Comparison of ENCODE assay signal across 25 cellular contexts in the genomic region with DNA sequence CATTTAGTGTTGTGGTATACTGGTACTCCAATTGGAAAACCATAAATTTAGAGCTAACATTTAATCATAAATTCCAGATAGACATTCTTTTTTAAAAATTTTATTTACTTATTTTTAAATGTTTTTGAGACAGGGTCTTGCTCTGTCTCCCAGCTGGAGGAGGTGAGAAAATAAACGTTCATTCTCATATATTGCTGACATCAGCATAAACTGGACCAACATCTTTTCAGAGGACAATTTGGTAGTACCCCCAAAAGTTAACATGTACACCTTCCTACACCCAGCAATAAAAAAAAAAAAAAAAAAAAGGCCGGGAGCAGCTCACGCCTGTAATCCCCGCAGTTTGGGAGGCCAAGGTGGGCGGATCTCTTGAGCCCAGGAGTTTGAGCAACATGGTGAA. TPM values are rescaled to one million over a fixed set of nuclear protein-coding genes. Genes with fewer than 3 reads are reported as not detected.
DNase-seq lines count a peak whose midpoint lies in the region; ATAC-seq, FAIRE-seq and TF ChIP-seq lines count a peak whose summit lies in the region.
"Had no signal": no experiment of that assay in that cellular context is flagged by ENCODE, and none has a peak within 500 bp of the region (broad histone marks: within the 10 kb centered on the region; RNA-seq: fewer than 3 reads in every experiment).

No MANE protein-coding gene starts in this region.

- TF ChIP-seq RAD21 in HepG2 (CRISPR knock-in tag; IDR thresholded peaks at IDR 0.05) (no peak), K562 (CRISPR knock-in tag; conservative IDR thresholded peaks at IDR 0.05 in 1 of 2, IDR thresholded peaks at IDR 0.05 in 1 of 2) (no peak)

- no peak overlapping the region for H3K4me2 ChIP-seq in HepG2 (ENCODE audit: low read depth, low read length)
- H3K4me2 ChIP-seq in K562 (ENCODE audit: insufficient read depth, low read length), result no peak overlapping the region
- H3K4me2 ChIP-seq: BLaER1 had no signal

- 44% methylated on average over 5 of the region's 5 CpGs for WGBS in HepG2 (ENCODE audit: low lambda C conversion rate)
- WGBS in right lobe of liver (ENCODE audit: insufficient coverage, low coverage, low lambda C conversion rate, missing lambda C conversion rate), result 88% methylated on average over 2 of the region's 5 CpGs
- WGBS in K562 (ENCODE audit: insufficient coverage, low coverage, missing lambda C conversion rate), result 12% methylated on average over 5 of the region's 5 CpGs

- no peak overlapping the region for H2AFZ ChIP-seq in HepG2 (ENCODE audit: low read length)
- no peak overlapping the region for H2AFZ ChIP-seq in K562 (ENCODE audit: low read depth, low read length)

- POLR2A ChIA-PET in HepG2 (lab: Yijun Ruan, JAX) (no interaction called here), K562 (lab: Yijun Ruan, JAX) (interaction anchor here (0.7 kb wide), 1 partner anchor 14 kb away, joined by 4 read pairs; no protein-coding TSS in a partner anchor), GM10248 (lab: Yijun Ruan, JAX) (no interaction called here)

- TF ChIP-seq CTCF in HepG2 (CRISPR knock-in tag; IDR thresholded peaks at IDR 0.05) (no peak), right lobe of liver (IDR thresholded peaks at IDR 0.05) (no peak), K562 (IDR thresholded peaks at IDR 0.05 in 2 of 3, conservative IDR thresholded peaks at IDR 0.05 in 1 of 3; ENCODE audit: insufficient read depth in 2 of 3, low read depth in 1 of 3, low read length in 3 of 3) (no peak), GM10248 (IDR thresholded peaks at IDR 0.05; ENCODE audit: control extremely low read depth, extremely low read depth, low read depth, missing control alignments) (no peak)

- H3K9me1 ChIP-seq in K562 (ENCODE audit: control insufficient read depth, insufficient read depth, low read length), result no peaks in the 10 kb centered on the region

- H3K36me3 ChIP-seq in HepG2 (replicated peaks in 1 of 2; ENCODE audit: control insufficient read depth in 1 of 2, insufficient read depth in 2 of 2, low read length in 2 of 2) (no peaks in the 10 kb centered on the region), right lobe of liver (no peaks in the 10 kb centered on the region), K562 (ENCODE audit: control insufficient read depth, insufficient read depth, low read length) (no peaks in the 10 kb centered on the region)
- H3K36me3 ChIP-seq: BE2C, BLaER1 had no signal

- CTCF ChIA-PET in HepG2 (lab: Yijun Ruan, JAX; ENCODE audit: low intra/inter-chr PET ratio, low total read pairs) (no interaction called here), K562 (lab: Yijun Ruan, JAX; ENCODE audit: low intra/inter-chr PET ratio) (interaction anchor here (0.6 kb wide), 1 partner anchor 8 kb away, joined by 3 read pairs; no protein-coding TSS in a partner anchor), GM10248 (lab: Yijun Ruan, JAX) (interaction anchor here (0.9 kb wide), 1 partner anchor 208 kb away, joined by 5 read pairs; no protein-coding TSS in a partner anchor)

- H3K79me2 ChIP-seq in HepG2 (ENCODE audit: insufficient read depth, low read length) (no peaks in the 10 kb centered on the region), K562 (ENCODE audit: control insufficient read depth, insufficient read depth, low read length) (no peaks in the 10 kb centered on the region)

- no peaks in the 10 kb centered on the region for H3K9me3 ChIP-seq in HepG2 (ENCODE audit: low read length)
- H3K9me3 ChIP-seq in right lobe of liver, result no peaks in the 10 kb centered on the region
- no peaks in the 10 kb centered on the region for H3K9me3 ChIP-seq in K562 (replicated peaks; ENCODE audit: control insufficient read depth, insufficient read depth, low read depth, low read length)
- H3K9me3 ChIP-seq: BE2C, BLaER1, Caco-2 had no signal

- H3K27ac ChIP-seq in HepG2 (ENCODE audit: extremely low read length, insufficient read depth, low read length) (no peak overlapping the region), right lobe of liver (no peak overlapping the region), K562 (ENCODE audit: extremely low read depth, low read depth, low read length) (no peak overlapping the region)
- H3K27ac ChIP-seq: 22Rv1, BLaER1 had no signal

- H3K9ac ChIP-seq in HepG2 (ENCODE audit: insufficient read depth, low read depth, low read length), result no peak overlapping the region
- H3K9ac ChIP-seq in K562 (ENCODE audit: insufficient read depth in 1 of 2, low read depth in 2 of 2, low read length in 2 of 2), result no peak overlapping the region
- H3K9ac ChIP-seq: BLaER1 had no signal

- H3K4me1 ChIP-seq in HepG2 (ENCODE audit: insufficient read depth, low read length), result peaks cover 23% of the 10 kb centered on the region
- peaks cover 0 to 12% (median 5%) of the 10 kb centered on the region in 4 donors for H3K4me1 ChIP-seq in right lobe of liver
- no peaks in the 10 kb centered on the region; a peak in 1 of 5 replicates for H3K4me1 ChIP-seq in K562 (replicated peaks in 1 of 2; ENCODE audit: control insufficient read depth in 2 of 2, insufficient read depth in 2 of 2, low read length in 2 of 2)
- H3K4me1 ChIP-seq: BE2C, BLaER1, Caco-2 had no signal

- ATAC-seq in HepG2 (no peak), right lobe of liver (no peak), K562 (no peak)
- ATAC-seq: GM12878 had no signal

- H4K20me1 ChIP-seq in HepG2 (ENCODE audit: insufficient read depth, low read length) (no peaks in the 10 kb centered on the region), K562 (replicated peaks; ENCODE audit: control insufficient read depth, insufficient read depth, low read length) (no peaks in the 10 kb centered on the region)
- H4K20me1 ChIP-seq: BLaER1 had no signal

- in situ Hi-C loops in HepG2 (cut with HindIII; ENCODE audit: extremely low pct_ligation_motif_present, low pct_unique_long_range_greater_than_20kb) (no loop called here), K562 (cut with MboI) (no loop called here)

- H3K27me3 ChIP-seq in HepG2 (ENCODE audit: control insufficient read depth in 1 of 2, insufficient read depth in 2 of 2, low read length in 2 of 2) (no peaks in the 10 kb centered on the region; a peak in 1 of 5 replicates), right lobe of liver (no peaks in the 10 kb centered on the region), K562 (ENCODE audit: control insufficient read depth in 2 of 2, insufficient read depth in 2 of 2, low read length in 2 of 2) (peaks cover 20 to 25% of the 10 kb centered on the region in 2 experiments; a peak in 4 of 5 replicates)
- H3K27me3 ChIP-seq: BLaER1 had no signal

- no peak for TF ChIP-seq EP300 in HepG2 (IDR thresholded peaks at IDR 0.05; ENCODE audit: low read depth in 2 of 2, low read length in 2 of 2)
- no peak for TF ChIP-seq EP300 in HepG2 (CRISPR knock-in tag; IDR thresholded peaks at IDR 0.05; ENCODE audit: borderline replicate concordance)
- no peak for TF ChIP-seq EP300 in K562 (IDR thresholded peaks at IDR 0.05; ENCODE audit: low read length)

- no TSS peak for BruUV-seq in HepG2 (replicated peaks; lab: Mats Ljungman, UMichigan)
- no TSS peak for BruUV-seq in K562 (replicated peaks; lab: Mats Ljungman, UMichigan)

- H3K4me3 ChIP-seq in HepG2 (replicated peaks in 1 of 3; ENCODE audit: insufficient read depth in 1 of 3, low read depth in 2 of 3, low read length in 3 of 3), result no peak overlapping the region
- H3K4me3 ChIP-seq in right lobe of liver, result no peak overlapping the region
- no peak overlapping the region for H3K4me3 ChIP-seq in K562
- H3K4me3 ChIP-seq: BLaER1, GM12878 had no signal

- DNase-seq in HepG2 (ENCODE audit: low spot score), result no peak
- DNase-seq in right lobe of liver, result no peak
- no peak for DNase-seq in K562 (ENCODE audit: extremely low read depth in 1 of 4, low spot score in 3 of 4)
- no peak for DNase-seq in NCI-H2227 (lab: John Stamatoyannopoulos, UW; ENCODE audit: unreplicated experiment)
- DNase-seq in GM10248 (ENCODE audit: extremely low spot score), result no peak
- DNase-seq: ACHN; BE2C; C1 segment of cervical spinal cord; Caco-2; Calu3; CD4-positive, alpha-beta memory T cell; CD4-positive, CD25-positive, alpha-beta regulatory T cell; DMS79 treated with DMSO at 0.1 percent for 48 hours; GF-D8 had no signal

- TF ChIP-seq POLR2A in HepG2 (IDR thresholded peaks at IDR 0.05; ENCODE audit: insufficient read depth in 1 of 2, low read depth in 2 of 2, low read length in 2 of 2) (no peak), right lobe of liver (IDR thresholded peaks at IDR 0.05) (no peak), K562 (conservative IDR thresholded peaks at IDR 0.05) (no peak)

- intact Hi-C loops in HepG2 (cut with micrococcal nuclease; ENCODE audit: unreplicated experiment) (no loop called here), right lobe of liver (cut with DNase I) (no loop called here), K562 (cut with micrococcal nuclease) (no loop called here)

- no peak for FAIRE-seq in HepG2 (lab: Jason Lieb, UNC)
- FAIRE-seq in K562 (lab: Jason Lieb, UNC), result no peak
- FAIRE-seq: D721Med, G401.6, GM12878, GM12892, GM18507 had no signal

RNA-seq across cellular contexts. Expression of gene TAS2R60, which starts 5.2 kb away (rescaled TPM):
- total RNA-seq in HepG2 (2016; rRNA removed; fragmentation: Illumina TruSeq; extraction: Trizol) (not detected in 2 replicates), right lobe of liver (under 1 TPM in 1 of 6 experiments, not detected in 5; 0.35 TPM), K562 (2014; rRNA removed) (not detected in 2 replicates), K562 (2014; rRNA removed; fragmentation: Illumina TruSeq; extraction: Trizol) (not detected in 2 replicates), K562 (2015; rRNA removed; fragmentation: Illumina TruSeq; extraction: Trizol) (not detected in 2 replicates), K562 (2021) (not detected in 2 replicates)
- not detected in 2 replicates for total RNA-seq in HepG2 (2016; cell fraction: cytosol; rRNA removed; fragmentation: Illumina TruSeq; extraction: Trizol; ENCODE audit: low read depth)
- not detected in 2 replicates for total RNA-seq in HepG2 (2016; cell fraction: insoluble cytoplasmic fraction; rRNA removed; fragmentation: Illumina TruSeq; extraction: Trizol)
- not detected in 2 replicates for total RNA-seq in HepG2 (2016; cell fraction: membrane; rRNA removed; fragmentation: Illumina TruSeq; extraction: Trizol)
- not detected in 2 replicates for total RNA-seq in HepG2 (2016; cell fraction: nucleus; rRNA removed; fragmentation: Illumina TruSeq; extraction: Trizol)
- polyA plus RNA-seq in HepG2 (2011; rRNA removed) (not detected in 2 replicates), K562 (2011; rRNA removed) (0.08 TPM in 2 replicates), K562 (2014; fragmentation: Illumina TruSeq; extraction: Trizol) (not detected in 2 replicates), K562 (2014; fragmentation: Nextera tagmentation; extraction: Ambion mirVana) (not detected), K562 (2014; rRNA removed) (0.28 TPM in 1 of 2 replicates, not detected in the other)
- polyA plus RNA-seq in HepG2 (2011; cell fraction: cytosol; rRNA removed), result not detected in 2 replicates
- polyA plus RNA-seq in HepG2 (2011; cell fraction: nucleus; rRNA removed), result not detected in 2 replicates
- polyA plus RNA-seq in HepG2 (2012), result not detected in 2 replicates
- polyA plus RNA-seq in HepG2 (2016; cell fraction: cytosol; fragmentation: Illumina TruSeq; extraction: Trizol; ENCODE audit: low read depth), result not detected in 2 replicates
- polyA plus RNA-seq in HepG2 (2016; cell fraction: insoluble cytoplasmic fraction; fragmentation: Illumina TruSeq; extraction: Trizol; ENCODE audit: low read depth), result not detected in 2 replicates
- polyA plus RNA-seq in HepG2 (2016; cell fraction: membrane; fragmentation: Illumina TruSeq; extraction: Trizol; ENCODE audit: low read depth), result not detected in 2 replicates
- not detected in 2 replicates for polyA plus RNA-seq in HepG2 (2016; cell fraction: nucleus; fragmentation: Illumina TruSeq; extraction: Trizol; ENCODE audit: insufficient read depth, low read depth)
- not detected in 2 replicates for polyA minus RNA-seq in HepG2 (2011; rRNA and poly(A)+ RNA removed; ENCODE audit: low replicate concordance)
- not detected in 2 replicates for polyA minus RNA-seq in HepG2 (2011; cell fraction: cytosol; rRNA and poly(A)+ RNA removed)
- polyA minus RNA-seq in HepG2 (2011; cell fraction: nucleus; rRNA and poly(A)+ RNA removed), result not detected in 2 replicates
- 1.6 and 5.5 TPM in 2 replicates for total RNA-seq in K562 (2011; cell fraction: chromatin; rRNA removed; ENCODE audit: low replicate concordance)
- 1.0 and 1.1 TPM in 2 replicates for total RNA-seq in K562 (2011; cell fraction: nucleolus; rRNA removed)
- total RNA-seq in K562 (2011; cell fraction: nucleoplasm; rRNA removed), result 0.88 and 3.2 TPM in 2 replicates
- polyA plus RNA-seq in K562 (2011; cell fraction: cytosol; rRNA removed), result not detected in 2 replicates
- 0.33 and 0.53 TPM in 2 replicates for polyA plus RNA-seq in K562 (2011; cell fraction: nucleus; rRNA removed)
- polyA plus RNA-seq in K562 (2012), result 0.08 and 0.14 TPM in 2 replicates
- 0.27 and 0.46 TPM in 2 replicates for polyA minus RNA-seq in K562 (2011; rRNA and poly(A)+ RNA removed)
- polyA minus RNA-seq in K562 (2011; cell fraction: cytosol; rRNA and poly(A)+ RNA removed), result not detected in 2 replicates
- polyA minus RNA-seq in K562 (2011; cell fraction: nucleus; rRNA and poly(A)+ RNA removed), result 0.54 and 0.67 TPM in 2 replicates
- total RNA-seq: A172, A673, Caco-2, Calu3, GM12878 had no signal
- polyA plus RNA-seq: AG04450, CD14-positive monocyte, GM12878 had no signal

RNA-seq across cellular contexts. Expression of gene TAS2R41, which starts 29.2 kb away (rescaled TPM):
- total RNA-seq in HepG2 (2016; rRNA removed; fragmentation: Illumina TruSeq; extraction: Trizol) (not detected in 2 replicates), right lobe of liver (not detected), K562 (2014; rRNA removed) (not detected in 2 replicates), K562 (2014; rRNA removed; fragmentation: Illumina TruSeq; extraction: Trizol) (not detected in 2 replicates), K562 (2015; rRNA removed; fragmentation: Illumina TruSeq; extraction: Trizol) (not detected in 2 replicates), K562 (2021) (not detected in 2 replicates)
- total RNA-seq in HepG2 (2016; cell fraction: cytosol; rRNA removed; fragmentation: Illumina TruSeq; extraction: Trizol; ENCODE audit: low read depth), result not detected in 2 replicates
- not detected in 2 replicates for total RNA-seq in HepG2 (2016; cell fraction: insoluble cytoplasmic fraction; rRNA removed; fragmentation: Illumina TruSeq; extraction: Trizol)
- not detected in 2 replicates for total RNA-seq in HepG2 (2016; cell fraction: membrane; rRNA removed; fragmentation: Illumina TruSeq; extraction: Trizol)
- total RNA-seq in HepG2 (2016; cell fraction: nucleus; rRNA removed; fragmentation: Illumina TruSeq; extraction: Trizol), result not detected in 2 replicates
- polyA plus RNA-seq in HepG2 (2011; rRNA removed) (not detected in 2 replicates), K562 (2011; rRNA removed) (not detected in 2 replicates), K562 (2014; fragmentation: Illumina TruSeq; extraction: Trizol) (not detected in 2 replicates), K562 (2014; fragmentation: Nextera tagmentation; extraction: Ambion mirVana) (not detected), K562 (2014; rRNA removed) (not detected in 2 replicates)
- polyA plus RNA-seq in HepG2 (2011; cell fraction: cytosol; rRNA removed), result not detected in 2 replicates
- polyA plus RNA-seq in HepG2 (2011; cell fraction: nucleus; rRNA removed), result not detected in 2 replicates
- polyA plus RNA-seq in HepG2 (2012), result not detected in 2 replicates
- not detected in 2 replicates for polyA plus RNA-seq in HepG2 (2016; cell fraction: cytosol; fragmentation: Illumina TruSeq; extraction: Trizol; ENCODE audit: low read depth)
- polyA plus RNA-seq in HepG2 (2016; cell fraction: insoluble cytoplasmic fraction; fragmentation: Illumina TruSeq; extraction: Trizol; ENCODE audit: low read depth), result not detected in 2 replicates
- polyA plus RNA-seq in HepG2 (2016; cell fraction: membrane; fragmentation: Illumina TruSeq; extraction: Trizol; ENCODE audit: low read depth), result not detected in 2 replicates
- not detected in 2 replicates for polyA plus RNA-seq in HepG2 (2016; cell fraction: nucleus; fragmentation: Illumina TruSeq; extraction: Trizol; ENCODE audit: insufficient read depth, low read depth)
- polyA minus RNA-seq in HepG2 (2011; rRNA and poly(A)+ RNA removed; ENCODE audit: low replicate concordance), result not detected in 2 replicates
- polyA minus RNA-seq in HepG2 (2011; cell fraction: cytosol; rRNA and poly(A)+ RNA removed), result not detected in 2 replicates
- polyA minus RNA-seq in HepG2 (2011; cell fraction: nucleus; rRNA and poly(A)+ RNA removed), result not detected in 2 replicates
- 0.69 and 0.83 TPM in 2 replicates for total RNA-seq in K562 (2011; cell fraction: chromatin; rRNA removed; ENCODE audit: low replicate concordance)
- 0.50 and 1.4 TPM in 2 replicates for total RNA-seq in K562 (2011; cell fraction: nucleolus; rRNA removed)
- 2.1 and 2.3 TPM in 2 replicates for total RNA-seq in K562 (2011; cell fraction: nucleoplasm; rRNA removed)
- not detected in 2 replicates for polyA plus RNA-seq in K562 (2011; cell fraction: cytosol; rRNA removed)
- polyA plus RNA-seq in K562 (2011; cell fraction: nucleus; rRNA removed), result 0.14 and 0.17 TPM in 2 replicates
- polyA plus RNA-seq in K562 (2012), result 0.18 TPM in 1 of 2 replicates, not detected in the other
- polyA minus RNA-seq in K562 (2011; rRNA and poly(A)+ RNA removed), result 0.36 and 0.39 TPM in 2 replicates
- not detected in 2 replicates for polyA minus RNA-seq in K562 (2011; cell fraction: cytosol; rRNA and poly(A)+ RNA removed)
- 0.67 and 0.81 TPM in 2 replicates for polyA minus RNA-seq in K562 (2011; cell fraction: nucleus; rRNA and poly(A)+ RNA removed)
- total RNA-seq: A172, A673, Caco-2, Calu3, GM12878 had no signal
- polyA plus RNA-seq: AG04450; CD14-positive monocyte; CD4-positive, alpha-beta memory T cell; CD4-positive, CD25-positive, alpha-beta regulatory T cell; GM12878 had no signal

RNA-seq across cellular contexts. Expression of gene EPHA1, which starts 39.8 kb away (rescaled TPM):
- total RNA-seq in HepG2 (2016; rRNA removed; fragmentation: Illumina TruSeq; extraction: Trizol), result 7.7 and 17.1 TPM in 2 replicates
- 2.7 and 3.2 TPM in 2 replicates for total RNA-seq in HepG2 (2016; cell fraction: cytosol; rRNA removed; fragmentation: Illumina TruSeq; extraction: Trizol; ENCODE audit: low read depth)
- 7.0 and 14.9 TPM in 2 replicates for total RNA-seq in HepG2 (2016; cell fraction: insoluble cytoplasmic fraction; rRNA removed; fragmentation: Illumina TruSeq; extraction: Trizol)
- total RNA-seq in HepG2 (2016; cell fraction: membrane; rRNA removed; fragmentation: Illumina TruSeq; extraction: Trizol), result 5.7 and 6.3 TPM in 2 replicates
- 14.0 and 17.5 TPM in 2 replicates for total RNA-seq in HepG2 (2016; cell fraction: nucleus; rRNA removed; fragmentation: Illumina TruSeq; extraction: Trizol)
- polyA plus RNA-seq in HepG2 (2011; rRNA removed), result 4.6 and 8.1 TPM in 2 replicates
- 4.3 and 5.5 TPM in 2 replicates for polyA plus RNA-seq in HepG2 (2011; cell fraction: cytosol; rRNA removed)
- polyA plus RNA-seq in HepG2 (2011; cell fraction: nucleus; rRNA removed), result 9.8 and 14.1 TPM in 2 replicates
- polyA plus RNA-seq in HepG2 (2012), result 4.8 and 5.8 TPM in 2 replicates
- polyA plus RNA-seq in HepG2 (2016; cell fraction: cytosol; fragmentation: Illumina TruSeq; extraction: Trizol; ENCODE audit: low read depth), result 1.9 and 2.5 TPM in 2 replicates
- polyA plus RNA-seq in HepG2 (2016; cell fraction: insoluble cytoplasmic fraction; fragmentation: Illumina TruSeq; extraction: Trizol; ENCODE audit: low read depth), result 4.8 and 8.3 TPM in 2 replicates
- polyA plus RNA-seq in HepG2 (2016; cell fraction: membrane; fragmentation: Illumina TruSeq; extraction: Trizol; ENCODE audit: low read depth), result 2.9 and 3.6 TPM in 2 replicates
- polyA plus RNA-seq in HepG2 (2016; cell fraction: nucleus; fragmentation: Illumina TruSeq; extraction: Trizol; ENCODE audit: insufficient read depth, low read depth), result 17.9 and 25.7 TPM in 2 replicates
- 0.07 and 13.9 TPM in 2 replicates for polyA minus RNA-seq in HepG2 (2011; rRNA and poly(A)+ RNA removed; ENCODE audit: low replicate concordance)
- polyA minus RNA-seq in HepG2 (2011; cell fraction: cytosol; rRNA and poly(A)+ RNA removed), result 4.2 and 4.4 TPM in 2 replicates
- polyA minus RNA-seq in HepG2 (2011; cell fraction: nucleus; rRNA and poly(A)+ RNA removed), result 8.0 and 8.8 TPM in 2 replicates
- 10 to 100 TPM; 12.6 to 41.3 (median 16.5) TPM for total RNA-seq in right lobe of liver
- total RNA-seq in K562 (2011; cell fraction: chromatin; rRNA removed; ENCODE audit: low replicate concordance), result 0.37 TPM in 1 of 2 replicates, not detected in the other
- 0.26 and 0.67 TPM in 2 replicates for total RNA-seq in K562 (2011; cell fraction: nucleolus; rRNA removed)
- 0.37 TPM in 1 of 2 replicates, not detected in the other for total RNA-seq in K562 (2011; cell fraction: nucleoplasm; rRNA removed)
- total RNA-seq in K562 (2014; rRNA removed), result not detected in 2 replicates
- total RNA-seq in K562 (2014; rRNA removed; fragmentation: Illumina TruSeq; extraction: Trizol), result not detected in 2 replicates
- total RNA-seq in K562 (2015; rRNA removed; fragmentation: Illumina TruSeq; extraction: Trizol), result not detected in 2 replicates
- 0.22 and 0.25 TPM in 2 replicates for total RNA-seq in K562 (2021)
- polyA plus RNA-seq in K562 (2011; rRNA removed), result 0.07 and 0.32 TPM in 2 replicates
- 0.03 and 0.39 TPM in 2 replicates for polyA plus RNA-seq in K562 (2011; cell fraction: cytosol; rRNA removed)
- 0.25 and 1.1 TPM in 2 replicates for polyA plus RNA-seq in K562 (2011; cell fraction: nucleus; rRNA removed)
- 2.7 and 3.5 TPM in 2 replicates for polyA plus RNA-seq in K562 (2012)
- polyA plus RNA-seq in K562 (2014; fragmentation: Illumina TruSeq; extraction: Trizol), result not detected in 2 replicates
- not detected for polyA plus RNA-seq in K562 (2014; fragmentation: Nextera tagmentation; extraction: Ambion mirVana)
- polyA plus RNA-seq in K562 (2014; rRNA removed), result 0.05 and 0.57 TPM in 2 replicates
- polyA minus RNA-seq in K562 (2011; rRNA and poly(A)+ RNA removed), result 0.14 TPM in 1 of 2 replicates, not detected in the other
- polyA minus RNA-seq in K562 (2011; cell fraction: cytosol; rRNA and poly(A)+ RNA removed), result not detected in 2 replicates
- polyA minus RNA-seq in K562 (2011; cell fraction: nucleus; rRNA and poly(A)+ RNA removed), result 0.54 TPM in 1 of 2 replicates, not detected in the other

Comparison
In these comparisons a context has a peak if more than half of its experiments do, and no peak if none do; other contexts are left out.
1. Of the 241 proteins assayed by ChIP-seq in both HepG2 and K562: peak only in HepG2: none; only in K562: MAFG; in both: MAFF and MAFK; in neither: 238.